8 cellular contexts compared by ENCODE assay signal in the genomic region with DNA sequence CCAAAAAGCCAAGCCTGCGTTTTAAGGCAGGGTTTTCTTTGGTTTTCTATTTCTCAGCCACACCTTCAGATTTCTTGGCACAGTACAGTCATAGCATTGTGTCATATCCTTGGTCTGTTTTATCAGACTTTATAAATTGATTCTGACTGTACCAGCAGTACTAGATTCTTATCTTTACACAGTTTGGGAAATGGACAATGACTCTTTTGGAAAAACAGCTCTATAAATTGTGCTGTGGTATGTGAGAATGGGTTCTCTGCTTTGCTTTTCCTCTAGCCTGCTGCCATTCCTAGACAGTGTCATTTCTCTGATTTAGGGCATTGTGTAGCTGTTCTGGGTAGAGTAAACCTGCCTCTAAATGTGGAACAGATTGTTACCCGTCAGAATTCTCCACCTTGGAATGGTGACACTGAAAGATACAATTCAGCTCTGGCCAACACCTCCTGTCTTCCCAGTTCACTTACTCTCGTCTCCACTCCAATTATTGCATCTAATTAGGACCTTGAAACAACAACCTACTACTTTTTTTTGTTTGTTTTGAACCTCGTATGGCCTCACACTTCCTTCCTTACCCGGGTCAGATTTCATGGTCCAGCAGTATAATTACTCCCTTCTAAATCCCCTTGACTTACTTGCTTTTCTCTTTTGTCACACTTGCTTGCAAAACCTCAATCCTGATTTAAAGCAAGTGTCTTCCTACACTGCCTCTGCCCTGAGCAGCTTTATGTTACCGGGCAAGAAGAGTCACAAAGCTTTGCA.
DNase-seq lines count a peak whose midpoint lies in the region; ATAC-seq and TF ChIP-seq lines count a peak whose summit lies in the region.

No MANE protein-coding gene starts in this region.

- DNase-seq in NCI-H69 (lab: John Stamatoyannopoulos, UW) (peak; percentile 97), epithelial cell of esophagus (ENCODE audit: low read depth) (peak; percentile 84), omental fat pad (ENCODE audit: low spot score) (no peak), epidermal melanocyte (ENCODE audit: insufficient read length, low spot score) (no peak)

- ATAC-seq in omental fat pad (ENCODE audit: low FRiP score) = peak; percentile 78
- ATAC-seq in HG02759 (IDR thresholded peaks at IDR 0.05; ENCODE audit: unreplicated experiment) = no peak
- no peak for ATAC-seq in HG02588 (IDR thresholded peaks at IDR 0.05; ENCODE audit: unreplicated experiment)
- ATAC-seq in HG03571 (IDR thresholded peaks at IDR 0.05; ENCODE audit: unreplicated experiment) = no peak

- peak overlapping the region; percentile 62; the same call in 1 of the 2 replicates for H3K27ac ChIP-seq in C4-2B

- no peak for TF ChIP-seq CTCF in C4-2B (conservative IDR thresholded peaks at IDR 0.05)
- no peak for TF ChIP-seq CTCF in epithelial cell of esophagus (IDR thresholded peaks at IDR 0.05; ENCODE audit: insufficient read depth, low read depth, low read length, missing control alignments)
- TF ChIP-seq CTCF in omental fat pad (IDR thresholded peaks at IDR 0.05) = no peak

- H3K4me3 ChIP-seq in epithelial cell of esophagus (ENCODE audit: low read length) = no peak overlapping the region

Comparison
In these comparisons a context has a peak if more than half of its experiments do, and no peak if none do; other contexts are left out.
1. DNase-seq: peak in NCI-H69 (single experiment) and epithelial cell of esophagus (single experiment); none in omental fat pad (single experiment) and epidermal melanocyte (single experiment).